In genomic region chr4:184281231-184282139, GRCh38 we compare ENCODE assay signal across 8 cellular contexts.
DNase-seq lines count a peak whose midpoint lies in the region; ATAC-seq, FAIRE-seq and TF ChIP-seq lines count a peak whose summit lies in the region.

No MANE protein-coding gene starts in this region.

- peaks cover 33% of the 10 kb centered on the region for H3K4me1 Mint-ChIP-seq in CD8-positive, alpha-beta T cell (ENCODE audit: low read depth)
- H3K4me1 Mint-ChIP-seq in dendritic cell treated with granulocyte-macrophage colony-stimulating factor and Interleukin-4, amounts not matched to agents 40 ng/mL and 50 ng/mL, for 4 days (ENCODE audit: low read depth) = peaks cover 43% of the 10 kb centered on the region

- H3K9me3 ChIP-seq in CD8-positive, alpha-beta T cell (ENCODE audit: low read length) = no peaks in the 10 kb centered on the region

- POLR2A ChIA-PET in CD8-positive, alpha-beta T cell (lab: Charles Lee) = interaction anchor here (2.7 kb wide), 1 partner anchor 14 kb away, joined by 11 read pairs; no protein-coding TSS in a partner anchor

- CTCF ChIA-PET in CD8-positive, alpha-beta T cell (lab: Charles Lee) = interaction anchor here (1.0 to 4.2 kb wide), 4 partner anchors 13 to 255 kb away, joined by 3 to 18 read pairs (median 4); no protein-coding TSS in a partner anchor

- peaks cover 4% of the 10 kb centered on the region for H3K9me3 Mint-ChIP-seq in CD8-positive, alpha-beta T cell
- H3K9me3 Mint-ChIP-seq in dendritic cell treated with granulocyte-macrophage colony-stimulating factor and Interleukin-4, amounts not matched to agents 40 ng/mL and 50 ng/mL, for 4 days = peaks cover 15% of the 10 kb centered on the region

- FAIRE-seq in HTR-8/SVneo (lab: Jason Lieb, UNC) = no peak

- peak in 2 of 7 experiments; percentile 6 to 44 for DNase-seq in CD8-positive, alpha-beta T cell
- DNase-seq in HTR-8/SVneo (ENCODE audit: insufficient read length, low spot score) (no peak), DMS114 treated with DMSO at 0.1 percent for 48 hours (lab: John Stamatoyannopoulos, UW; ENCODE audit: unreplicated experiment) (no peak), NCI-H526 (lab: John Stamatoyannopoulos, UW) (no peak)

- no peak for TF ChIP-seq CTCF in CD8-positive, alpha-beta T cell (IDR thresholded peaks at IDR 0.05)

- peaks cover 30% of the 10 kb centered on the region for H3K4me1 ChIP-seq in CD8-positive, alpha-beta T cell (ENCODE audit: insufficient read depth, low read length)

- intact Hi-C loops in CD8-positive, alpha-beta T cell (cut with DNase I, micrococcal nuclease) = loop anchor here in 1 of 2 experiments (5.0 kb wide), 1 partner anchor 136 kb away; no protein-coding TSS in a partner anchor
- intact Hi-C loops in dendritic cell treated with granulocyte-macrophage colony-stimulating factor and Interleukin-4, amounts not matched to agents 40 ng/mL and 50 ng/mL, for 4 days (cut with micrococcal nuclease) = no loop called here

- H3K27me3 Mint-ChIP-seq in CD8-positive, alpha-beta T cell (ENCODE audit: low read depth) = no peaks in the 10 kb centered on the region
- H3K27me3 Mint-ChIP-seq in dendritic cell treated with granulocyte-macrophage colony-stimulating factor and Interleukin-4, amounts not matched to agents 40 ng/mL and 50 ng/mL, for 4 days = no peaks in the 10 kb centered on the region

- no peaks in the 10 kb centered on the region for H3K36me3 ChIP-seq in CD8-positive, alpha-beta T cell (ENCODE audit: insufficient read depth, low read length)

- H3K27ac ChIP-seq in CD8-positive, alpha-beta T cell (ENCODE audit: low read depth, low read length) = no peak overlapping the region

- H3K4me3 Mint-ChIP-seq in CD8-positive, alpha-beta T cell = peak overlapping the region; percentile 3
- no peak overlapping the region for H3K4me3 Mint-ChIP-seq in dendritic cell treated with granulocyte-macrophage colony-stimulating factor and Interleukin-4, amounts not matched to agents 40 ng/mL and 50 ng/mL, for 4 days

- no peaks in the 10 kb centered on the region for H3K36me3 Mint-ChIP-seq in CD8-positive, alpha-beta T cell
- H3K36me3 Mint-ChIP-seq in dendritic cell treated with granulocyte-macrophage colony-stimulating factor and Interleukin-4, amounts not matched to agents 40 ng/mL and 50 ng/mL, for 4 days (ENCODE audit: low read depth) = peaks cover 4% of the 10 kb centered on the region

- ATAC-seq in CD8-positive, alpha-beta T cell = no peak
- peak; percentile 15 for ATAC-seq in GM19328 (IDR thresholded peaks at IDR 0.05; ENCODE audit: unreplicated experiment)
- ATAC-seq in HG03439 (IDR thresholded peaks at IDR 0.05; ENCODE audit: unreplicated experiment) = peak; percentile 23
- ATAC-seq in GM18861 (IDR thresholded peaks at IDR 0.05; ENCODE audit: unreplicated experiment) = no peak

- peak overlapping the region; percentile 55 for H3K27ac Mint-ChIP-seq in CD8-positive, alpha-beta T cell
- H3K27ac Mint-ChIP-seq in dendritic cell treated with granulocyte-macrophage colony-stimulating factor and Interleukin-4, amounts not matched to agents 40 ng/mL and 50 ng/mL, for 4 days = peak overlapping the region; percentile 58

- H3K27me3 ChIP-seq in CD8-positive, alpha-beta T cell (ENCODE audit: insufficient read depth, low read length) = no peaks in the 10 kb centered on the region

- no peak overlapping the region for H3K4me3 ChIP-seq in CD8-positive, alpha-beta T cell (ENCODE audit: low read depth, low read length)

Comparison
In these comparisons a context has a peak if more than half of its experiments do, and no peak if none do; other contexts are left out.
1. ATAC-seq: peak in GM19328 (single experiment) and HG03439 (single experiment); none in CD8-positive, alpha-beta T cell (single experiment) and GM18861 (single experiment).